In genomic region chr4:36420111-36420679, GRCh38 we compare ENCODE assay signal across 22 cellular contexts.
"Had no signal": no experiment of that assay in that cellular context is flagged by ENCODE, and none has a peak within 500 bp of the region (broad histone marks: within the 10 kb centered on the region; RNA-seq: fewer than 3 reads in every experiment).

No MANE protein-coding gene starts in this region.

- H3K36me3 Mint-ChIP-seq: activated naive CD4-positive, alpha-beta T cell treated with anti-CD3 and anti-CD28 coated beads, Interleukin-2, amount 10 ng/mL, durations not matched to agents 7 days and 5 days; memory B cell had no signal

- H3K9me3 ChIP-seq: right atrium auricular region, stomach, suprapubic skin, tibial nerve, uterus had no signal

- H3K4me3 ChIP-seq: cardiac muscle cell, right atrium auricular region, stomach, suprapubic skin, tibial nerve, uterus had no signal

- H3K27ac Mint-ChIP-seq: activated CD4-positive, alpha-beta memory T cell treated with anti-CD3 and anti-CD28 coated beads, Interleukin-2, amount 10 ng/mL, durations not matched to agents 7 days and 5 days; activated naive CD4-positive, alpha-beta T cell treated with anti-CD3 and anti-CD28 coated beads, Interleukin-2, amount 10 ng/mL, durations not matched to agents 7 days and 5 days; memory B cell; progenitor cell of endocrine pancreas; T-helper 17 cell had no signal

- DNase-seq: activated CD4-positive, alpha-beta memory T cell treated with anti-CD3 and anti-CD28 coated beads, Interleukin-2, amount 10 ng/mL, durations not matched to agents 7 days and 5 days; activated CD4-positive, alpha-beta T cell treated with anti-CD3 and anti-CD28 coated beads for 48 hours; activated effector memory CD4-positive, alpha-beta T cell treated with anti-CD3 and anti-CD28 coated beads, Interleukin-2, amount 50 U/mL, for 16 hours; activated naive CD4-positive, alpha-beta T cell treated with anti-CD3 and anti-CD28 coated beads, Interleukin-2, amount 10 ng/mL, durations not matched to agents 7 days and 5 days; activated T-cell treated with anti-CD3 and anti-CD28 coated beads for 4 hours; amygdala; effector CD4-positive, alpha-beta T cell; erythroblast; foreskin keratinocyte; hippocampal formation; left cardiac atrium; stimulated activated CD4-positive, alpha-beta T cell treated with anti-CD3 and anti-CD28 coated beads, Interleukin-1b, Interleukin-23, amount 100 ng/mL, for 48 hours; stomach; SW 1271; T-helper 17 cell; uterus had no signal

- H3K27me3 Mint-ChIP-seq: progenitor cell of endocrine pancreas had no signal

- ATAC-seq: foreskin keratinocyte, left cardiac atrium, T-helper 17 cell had no signal

- H3K4me1 ChIP-seq: foreskin keratinocyte, right atrium auricular region, stomach, suprapubic skin, tibial nerve, uterus had no signal

- H3K4me1 Mint-ChIP-seq: activated CD4-positive, alpha-beta memory T cell treated with anti-CD3 and anti-CD28 coated beads, Interleukin-2, amount 10 ng/mL, durations not matched to agents 7 days and 5 days; activated naive CD4-positive, alpha-beta T cell treated with anti-CD3 and anti-CD28 coated beads, Interleukin-2, amount 10 ng/mL, durations not matched to agents 7 days and 5 days; memory B cell had no signal

- H3K27ac ChIP-seq: cardiac muscle cell, foreskin keratinocyte, right atrium auricular region, stomach, suprapubic skin, tibial nerve, uterus had no signal

- H3K27me3 ChIP-seq: cardiac muscle cell, foreskin keratinocyte, right atrium auricular region, suprapubic skin, tibial nerve, uterus had no signal

- H3K36me3 ChIP-seq: cardiac muscle cell, right atrium auricular region, stomach, suprapubic skin, tibial nerve, uterus had no signal

- H3K4me3 Mint-ChIP-seq: activated CD4-positive, alpha-beta memory T cell treated with anti-CD3 and anti-CD28 coated beads, Interleukin-2, amount 10 ng/mL, durations not matched to agents 7 days and 5 days; activated naive CD4-positive, alpha-beta T cell treated with anti-CD3 and anti-CD28 coated beads, Interleukin-2, amount 10 ng/mL, durations not matched to agents 7 days and 5 days; memory B cell had no signal

- H3K9me3 Mint-ChIP-seq: activated CD4-positive, alpha-beta memory T cell treated with anti-CD3 and anti-CD28 coated beads, Interleukin-2, amount 10 ng/mL, durations not matched to agents 7 days and 5 days; activated naive CD4-positive, alpha-beta T cell treated with anti-CD3 and anti-CD28 coated beads, Interleukin-2, amount 10 ng/mL, durations not matched to agents 7 days and 5 days had no signal
